In genomic region chr4:101806914-101807313, GRCh38 we compare ENCODE assay signal across 10 cellular contexts. TPM values are rescaled to one million over a fixed set of nuclear protein-coding genes. Genes with fewer than 3 reads are reported as not detected.
DNase-seq lines count a peak whose midpoint lies in the region; ATAC-seq and TF ChIP-seq lines count a peak whose summit lies in the region.
"Had no signal": no experiment of that assay in that cellular context is flagged by ENCODE, and none has a peak within 500 bp of the region (broad histone marks: within the 10 kb centered on the region; RNA-seq: fewer than 3 reads in every experiment).

No MANE protein-coding gene starts in this region.

- TF ChIP-seq CTCF in GM20000 (IDR thresholded peaks at IDR 0.05; ENCODE audit: extremely low read depth, missing control alignments) (peak; percentile 8), smooth muscle cell (IDR thresholded peaks at IDR 0.05; ENCODE audit: borderline replicate concordance, insufficient read depth, poor library complexity, severe bottlenecking) (no peak)

- peak overlapping the region in 8 of 10 experiments; percentile 1 to 34 (median 20); a peak in 6 of 20 replicates for H3K4me3 ChIP-seq in BLaER1 treated with 17β-estradiol and CSF1 and Interleukin-3, amounts not matched to agents 10 nM and 100 nM
- H3K4me3 ChIP-seq in endocrine pancreas (ENCODE audit: control insufficient read depth, insufficient read depth, low read length) (peak overlapping the region; percentile 22), smooth muscle cell (no peak overlapping the region)

- no peak overlapping the region for H2AFZ ChIP-seq in smooth muscle cell (ENCODE audit: low read depth)

- H3F3A ChIP-seq in smooth muscle cell (ENCODE audit: low read depth): no peaks in the 10 kb centered on the region

- no peaks in the 10 kb centered on the region for H4K20me1 ChIP-seq in BLaER1 treated with 17β-estradiol and CSF1 and Interleukin-3, amounts not matched to agents 10 nM and 100 nM
- no peaks in the 10 kb centered on the region for H4K20me1 ChIP-seq in smooth muscle cell (ENCODE audit: low read depth)

- 81% methylated on average over 2 of the region's 2 CpGs for WGBS in smooth muscle cell (ENCODE audit: low lambda C conversion rate)

- DNase-seq in GM20000 (ENCODE audit: low spot score): peak; percentile 48
- DNase-seq in smooth muscle cell (lab: John Stamatoyannopoulos, UW; ENCODE audit: unreplicated experiment): no peak
- no peak for DNase-seq in effector CD4-positive, alpha-beta T cell
- DNase-seq in activated CD4-positive, CD25-positive, alpha-beta regulatory T cell (lab: John Stamatoyannopoulos, UW): no peak
- DNase-seq in dedifferentiated amniotic fluid mesenchymal stem cell (ENCODE audit: extremely low spot score): no peak
- DNase-seq: mesendoderm, NCI-H2107 had no signal

- peak overlapping the region; percentile 64 to 95 (median 80) for H3K4me2 ChIP-seq in BLaER1 treated with 17β-estradiol and CSF1 and Interleukin-3, amounts not matched to agents 10 nM and 100 nM
- H3K4me2 ChIP-seq in smooth muscle cell: no peak overlapping the region

- ATAC-seq in HG03378 (IDR thresholded peaks at IDR 0.05; ENCODE audit: unreplicated experiment): peak; percentile 99

- peak overlapping the region in 9 of 11 experiments; percentile 27 to 58 (median 49); a peak in 15 of 22 replicates for H3K9ac ChIP-seq in BLaER1 treated with 17β-estradiol and CSF1 and Interleukin-3, amounts not matched to agents 10 nM and 100 nM
- H3K9ac ChIP-seq in endocrine pancreas (ENCODE audit: control insufficient read depth, insufficient read depth, low read length) (no peak overlapping the region), smooth muscle cell (ENCODE audit: low read depth) (no peak overlapping the region)

- H3K27me3 ChIP-seq in BLaER1 treated with 17β-estradiol and CSF1 and Interleukin-3, amounts not matched to agents 10 nM and 100 nM: no peaks in the 10 kb centered on the region
- H3K27me3 ChIP-seq in endocrine pancreas (ENCODE audit: control insufficient read depth, insufficient read depth, low read length) (no peaks in the 10 kb centered on the region), smooth muscle cell (ENCODE audit: low read depth) (no peaks in the 10 kb centered on the region)

- H3K79me2 ChIP-seq in smooth muscle cell (ENCODE audit: low read depth): no peaks in the 10 kb centered on the region

- no peaks in the 10 kb centered on the region for H3K36me3 ChIP-seq in BLaER1 treated with 17β-estradiol and CSF1 and Interleukin-3, amounts not matched to agents 10 nM and 100 nM
- H3K36me3 ChIP-seq in endocrine pancreas (ENCODE audit: control insufficient read depth, insufficient read depth, low read length) (no peaks in the 10 kb centered on the region), smooth muscle cell (ENCODE audit: low read depth) (no peaks in the 10 kb centered on the region)

- H3K4me1 ChIP-seq in BLaER1 treated with 17β-estradiol and CSF1 and Interleukin-3, amounts not matched to agents 10 nM and 100 nM: peaks cover 16 to 58% (median 30%) of the 10 kb centered on the region in 10 experiments
- H3K4me1 ChIP-seq in endocrine pancreas (ENCODE audit: control insufficient read depth, insufficient read depth, low read length): peaks cover 5% of the 10 kb centered on the region
- H3K4me1 ChIP-seq in smooth muscle cell (ENCODE audit: low read depth): no peaks in the 10 kb centered on the region

- H3K27ac ChIP-seq in BLaER1 treated with 17β-estradiol and CSF1 and Interleukin-3, amounts not matched to agents 10 nM and 100 nM: peak overlapping the region in 10 of 11 experiments; percentile 32 to 78 (median 70); a peak in 20 of 22 replicates
- H3K27ac ChIP-seq in smooth muscle cell (ENCODE audit: low read depth): no peak overlapping the region

- H3K9me3 ChIP-seq in BLaER1 treated with 17β-estradiol and CSF1 and Interleukin-3, amounts not matched to agents 10 nM and 100 nM (replicated peaks in 1 of 11): peaks cover 0 to 12% (median 7%) of the 10 kb centered on the region in 11 experiments; a peak in 9 of 22 replicates
- H3K9me3 ChIP-seq in endocrine pancreas (ENCODE audit: control insufficient read depth, low read length) (no peaks in the 10 kb centered on the region), smooth muscle cell (replicated peaks; ENCODE audit: low read depth) (no peaks in the 10 kb centered on the region)

RNA-seq across cellular contexts. Expression of gene BANK1, which starts 16.4 kb away (rescaled TPM):
- 0.54 and 0.76 TPM in 2 replicates for total RNA-seq in smooth muscle cell
- 1.2 and 1.5 TPM in 2 replicates for polyA plus RNA-seq in smooth muscle cell

Comparison
In these comparisons a context has a peak if more than half of its experiments do, and no peak if none do; other contexts are left out.
1. H3K9ac ChIP-seq: peak in BLaER1 treated with 17β-estradiol and CSF1 and Interleukin-3, amounts not matched to agents 10 nM and 100 nM (9 of 11); none in endocrine pancreas (single experiment) and smooth muscle cell (single experiment).